ENCODE assay signal across 7 cellular contexts in genomic region chr20:55533601-55534000, GRCh38.
"Had no signal": no experiment of that assay in that cellular context is flagged by ENCODE, and none has a peak within 500 bp of the region (broad histone marks: within the 10 kb centered on the region; RNA-seq: fewer than 3 reads in every experiment).

No MANE protein-coding gene starts in this region.

- H3K27ac ChIP-seq: HL-60, KMS-11 had no signal

- H3K4me2 ChIP-seq: KMS-11 had no signal

- DNase-seq: IMR-90, KBM-7, KG1 had no signal

- H3K4me3 ChIP-seq: K562 had no signal

- ATAC-seq: HepG2, K562 had no signal

- H3K9ac ChIP-seq: KMS-11 had no signal
